In the genomic region with DNA sequence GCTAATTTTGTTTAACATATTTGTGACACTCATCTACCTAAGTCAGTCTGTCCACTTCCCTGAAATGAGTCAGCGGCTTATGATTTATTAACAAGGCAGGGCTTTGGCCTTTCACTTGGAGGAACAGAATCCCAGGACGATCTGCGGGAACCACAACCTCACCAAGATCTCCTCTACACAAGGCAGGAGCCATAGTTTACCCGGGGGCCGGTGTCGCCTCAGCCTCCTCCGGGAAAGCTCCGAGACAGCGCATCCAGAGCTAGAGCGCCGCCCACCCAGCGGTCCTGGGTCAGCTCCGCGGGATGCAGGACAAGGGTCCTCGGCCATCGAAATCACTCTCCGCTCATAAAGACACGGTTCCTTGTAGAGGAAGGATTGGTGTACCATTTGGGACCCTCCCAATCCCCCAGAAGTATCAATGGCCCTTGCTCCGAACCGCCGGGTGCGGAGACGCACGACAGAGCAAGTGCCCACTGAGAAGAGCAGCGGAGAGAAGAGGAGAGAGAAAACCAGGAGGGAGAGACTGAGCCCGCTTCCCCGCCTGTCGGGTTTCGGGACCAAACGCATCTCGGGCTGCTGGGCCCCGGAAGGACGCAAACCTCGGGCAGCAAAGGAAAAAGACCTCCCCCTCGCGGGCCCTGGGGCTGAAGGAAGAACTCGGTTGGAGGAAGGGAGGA, we compare ENCODE assay signal across 1 cellular context.
TF ChIP-seq lines count a peak whose summit lies in the region.

No MANE protein-coding gene starts in this region.

TF ChIP-seq in HEK293, 187 proteins besides CTCF, POLR2A, EP300 and RAD21 (continued from another document):
- TF ChIP-seq, protein P1, sequence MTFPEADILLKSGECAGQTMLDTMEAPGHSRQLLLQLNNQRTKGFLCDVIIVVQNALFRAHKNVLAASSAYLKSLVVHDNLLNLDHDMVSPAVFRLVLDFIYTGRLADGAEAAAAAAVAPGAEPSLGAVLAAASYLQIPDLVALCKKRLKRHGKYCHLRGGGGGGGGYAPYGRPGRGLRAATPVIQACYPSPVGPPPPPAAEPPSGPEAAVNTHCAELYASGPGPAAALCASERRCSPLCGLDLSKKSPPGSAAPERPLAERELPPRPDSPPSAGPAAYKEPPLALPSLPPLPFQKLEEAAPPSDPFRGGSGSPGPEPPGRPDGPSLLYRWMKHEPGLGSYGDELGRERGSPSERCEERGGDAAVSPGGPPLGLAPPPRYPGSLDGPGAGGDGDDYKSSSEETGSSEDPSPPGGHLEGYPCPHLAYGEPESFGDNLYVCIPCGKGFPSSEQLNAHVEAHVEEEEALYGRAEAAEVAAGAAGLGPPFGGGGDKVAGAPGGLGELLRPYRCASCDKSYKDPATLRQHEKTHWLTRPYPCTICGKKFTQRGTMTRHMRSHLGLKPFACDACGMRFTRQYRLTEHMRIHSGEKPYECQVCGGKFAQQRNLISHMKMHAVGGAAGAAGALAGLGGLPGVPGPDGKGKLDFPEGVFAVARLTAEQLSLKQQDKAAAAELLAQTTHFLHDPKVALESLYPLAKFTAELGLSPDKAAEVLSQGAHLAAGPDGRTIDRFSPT (tag by site-specific recombination; IDR thresholded peaks at IDR 0.05), result no peak
- TF ChIP-seq WT1 (tag by site-specific recombination; IDR thresholded peaks at IDR 0.05) (no peak), ZNF530 (tag by site-specific recombination; IDR thresholded peaks at IDR 0.05; ENCODE audit: low read depth) (no peak), ZFP37 (tag by site-specific recombination; IDR thresholded peaks at IDR 0.05) (0 out of 2 replicates have a peak, but pooled peaks have one; percentile 32), ZNF707 (tag by site-specific recombination; IDR thresholded peaks at IDR 0.05) (no peak), ZIC2 (tag by site-specific recombination; IDR thresholded peaks at IDR 0.05) (no peak), ZNF169 (tag by site-specific recombination; IDR thresholded peaks at IDR 0.05) (no peak), MZF1 (tag by site-specific recombination; IDR thresholded peaks at IDR 0.05; ENCODE audit: borderline replicate concordance) (no peak), ZNF792 (tag by site-specific recombination; IDR thresholded peaks at IDR 0.05) (no peak), ZNF248 (tag by site-specific recombination; IDR thresholded peaks at IDR 0.05) (no peak), ZSCAN23 (tag by site-specific recombination; IDR thresholded peaks at IDR 0.05) (no peak), SCRT2 (tag by site-specific recombination; IDR thresholded peaks at IDR 0.05) (no peak), ZNF324 (tag by site-specific recombination; IDR thresholded peaks at IDR 0.05) (no peak), MYNN (tag by site-specific recombination; IDR thresholded peaks at IDR 0.05; ENCODE audit: borderline replicate concordance) (no peak), ZNF335 (tag by site-specific recombination; conservative IDR thresholded peaks at IDR 0.05) (peak; percentile 69), PRDM1 (tag by site-specific recombination; IDR thresholded peaks at IDR 0.05) (peak; percentile 25; the same call in 1 of the 2 replicates), ZNF433 (tag by site-specific recombination; IDR thresholded peaks at IDR 0.05; ENCODE audit: low read depth) (no peak), ZNF16 (tag by site-specific recombination; IDR thresholded peaks at IDR 0.05; ENCODE audit: low read depth) (no peak), ZFHX2 (tag by site-specific recombination; conservative IDR thresholded peaks at IDR 0.05) (0 out of 2 replicates have a peak, but pooled peaks have one; percentile 19), ZNF394 (tag by site-specific recombination; IDR thresholded peaks at IDR 0.05; ENCODE audit: borderline replicate concordance) (peak; percentile 34; the same call in 1 of the 2 replicates)
- TF ChIP-seq, protein P2, sequence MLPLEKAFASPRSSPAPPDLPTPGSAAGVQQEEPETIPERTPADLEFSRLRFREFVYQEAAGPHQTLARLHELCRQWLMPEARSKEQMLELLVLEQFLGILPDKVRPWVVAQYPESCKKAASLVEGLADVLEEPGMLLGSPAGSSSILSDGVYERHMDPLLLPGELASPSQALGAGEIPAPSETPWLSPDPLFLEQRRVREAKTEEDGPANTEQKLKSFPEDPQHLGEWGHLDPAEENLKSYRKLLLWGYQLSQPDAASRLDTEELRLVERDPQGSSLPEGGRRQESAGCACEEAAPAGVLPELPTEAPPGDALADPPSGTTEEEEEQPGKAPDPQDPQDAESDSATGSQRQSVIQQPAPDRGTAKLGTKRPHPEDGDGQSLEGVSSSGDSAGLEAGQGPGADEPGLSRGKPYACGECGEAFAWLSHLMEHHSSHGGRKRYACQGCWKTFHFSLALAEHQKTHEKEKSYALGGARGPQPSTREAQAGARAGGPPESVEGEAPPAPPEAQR (tag by site-specific recombination; IDR thresholded peaks at IDR 0.05), result no peak
- TF ChIP-seq, protein P3, sequence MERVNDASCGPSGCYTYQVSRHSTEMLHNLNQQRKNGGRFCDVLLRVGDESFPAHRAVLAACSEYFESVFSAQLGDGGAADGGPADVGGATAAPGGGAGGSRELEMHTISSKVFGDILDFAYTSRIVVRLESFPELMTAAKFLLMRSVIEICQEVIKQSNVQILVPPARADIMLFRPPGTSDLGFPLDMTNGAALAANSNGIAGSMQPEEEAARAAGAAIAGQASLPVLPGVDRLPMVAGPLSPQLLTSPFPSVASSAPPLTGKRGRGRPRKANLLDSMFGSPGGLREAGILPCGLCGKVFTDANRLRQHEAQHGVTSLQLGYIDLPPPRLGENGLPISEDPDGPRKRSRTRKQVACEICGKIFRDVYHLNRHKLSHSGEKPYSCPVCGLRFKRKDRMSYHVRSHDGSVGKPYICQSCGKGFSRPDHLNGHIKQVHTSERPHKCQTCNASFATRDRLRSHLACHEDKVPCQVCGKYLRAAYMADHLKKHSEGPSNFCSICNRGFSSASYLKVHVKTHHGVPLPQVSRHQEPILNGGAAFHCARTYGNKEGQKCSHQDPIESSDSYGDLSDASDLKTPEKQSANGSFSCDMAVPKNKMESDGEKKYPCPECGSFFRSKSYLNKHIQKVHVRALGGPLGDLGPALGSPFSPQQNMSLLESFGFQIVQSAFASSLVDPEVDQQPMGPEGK (tag by site-specific recombination; IDR thresholded peaks at IDR 0.05), result no peak
- TF ChIP-seq, protein P4, sequence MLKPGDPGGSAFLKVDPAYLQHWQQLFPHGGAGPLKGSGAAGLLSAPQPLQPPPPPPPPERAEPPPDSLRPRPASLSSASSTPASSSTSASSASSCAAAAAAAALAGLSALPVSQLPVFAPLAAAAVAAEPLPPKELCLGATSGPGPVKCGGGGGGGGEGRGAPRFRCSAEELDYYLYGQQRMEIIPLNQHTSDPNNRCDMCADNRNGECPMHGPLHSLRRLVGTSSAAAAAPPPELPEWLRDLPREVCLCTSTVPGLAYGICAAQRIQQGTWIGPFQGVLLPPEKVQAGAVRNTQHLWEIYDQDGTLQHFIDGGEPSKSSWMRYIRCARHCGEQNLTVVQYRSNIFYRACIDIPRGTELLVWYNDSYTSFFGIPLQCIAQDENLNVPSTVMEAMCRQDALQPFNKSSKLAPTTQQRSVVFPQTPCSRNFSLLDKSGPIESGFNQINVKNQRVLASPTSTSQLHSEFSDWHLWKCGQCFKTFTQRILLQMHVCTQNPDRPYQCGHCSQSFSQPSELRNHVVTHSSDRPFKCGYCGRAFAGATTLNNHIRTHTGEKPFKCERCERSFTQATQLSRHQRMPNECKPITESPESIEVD (tag by site-specific recombination; IDR thresholded peaks at IDR 0.05), result no peak
- TF ChIP-seq, protein P5, sequence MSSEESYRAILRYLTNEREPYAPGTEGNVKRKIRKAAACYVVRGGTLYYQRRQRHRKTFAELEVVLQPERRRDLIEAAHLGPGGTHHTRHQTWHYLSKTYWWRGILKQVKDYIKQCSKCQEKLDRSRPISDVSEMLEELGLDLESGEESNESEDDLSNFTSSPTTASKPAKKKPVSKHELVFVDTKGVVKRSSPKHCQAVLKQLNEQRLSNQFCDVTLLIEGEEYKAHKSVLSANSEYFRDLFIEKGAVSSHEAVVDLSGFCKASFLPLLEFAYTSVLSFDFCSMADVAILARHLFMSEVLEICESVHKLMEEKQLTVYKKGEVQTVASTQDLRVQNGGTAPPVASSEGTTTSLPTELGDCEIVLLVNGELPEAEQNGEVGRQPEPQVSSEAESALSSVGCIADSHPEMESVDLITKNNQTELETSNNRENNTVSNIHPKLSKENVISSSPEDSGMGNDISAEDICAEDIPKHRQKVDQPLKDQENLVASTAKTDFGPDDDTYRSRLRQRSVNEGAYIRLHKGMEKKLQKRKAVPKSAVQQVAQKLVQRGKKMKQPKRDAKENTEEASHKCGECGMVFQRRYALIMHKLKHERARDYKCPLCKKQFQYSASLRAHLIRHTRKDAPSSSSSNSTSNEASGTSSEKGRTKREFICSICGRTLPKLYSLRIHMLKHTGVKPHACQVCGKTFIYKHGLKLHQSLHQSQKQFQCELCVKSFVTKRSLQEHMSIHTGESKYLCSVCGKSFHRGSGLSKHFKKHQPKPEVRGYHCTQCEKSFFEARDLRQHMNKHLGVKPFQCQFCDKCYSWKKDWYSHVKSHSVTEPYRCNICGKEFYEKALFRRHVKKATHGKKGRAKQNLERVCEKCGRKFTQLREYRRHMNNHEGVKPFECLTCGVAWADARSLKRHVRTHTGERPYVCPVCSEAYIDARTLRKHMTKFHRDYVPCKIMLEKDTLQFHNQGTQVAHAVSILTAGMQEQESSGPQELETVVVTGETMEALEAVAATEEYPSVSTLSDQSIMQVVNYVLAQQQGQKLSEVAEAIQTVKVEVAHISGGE (tag by site-specific recombination; conservative IDR thresholded peaks at IDR 0.05; ENCODE audit: low read depth), result 0 out of 2 replicates have a peak, but pooled peaks have one; percentile 16
- TF ChIP-seq, protein P6, sequence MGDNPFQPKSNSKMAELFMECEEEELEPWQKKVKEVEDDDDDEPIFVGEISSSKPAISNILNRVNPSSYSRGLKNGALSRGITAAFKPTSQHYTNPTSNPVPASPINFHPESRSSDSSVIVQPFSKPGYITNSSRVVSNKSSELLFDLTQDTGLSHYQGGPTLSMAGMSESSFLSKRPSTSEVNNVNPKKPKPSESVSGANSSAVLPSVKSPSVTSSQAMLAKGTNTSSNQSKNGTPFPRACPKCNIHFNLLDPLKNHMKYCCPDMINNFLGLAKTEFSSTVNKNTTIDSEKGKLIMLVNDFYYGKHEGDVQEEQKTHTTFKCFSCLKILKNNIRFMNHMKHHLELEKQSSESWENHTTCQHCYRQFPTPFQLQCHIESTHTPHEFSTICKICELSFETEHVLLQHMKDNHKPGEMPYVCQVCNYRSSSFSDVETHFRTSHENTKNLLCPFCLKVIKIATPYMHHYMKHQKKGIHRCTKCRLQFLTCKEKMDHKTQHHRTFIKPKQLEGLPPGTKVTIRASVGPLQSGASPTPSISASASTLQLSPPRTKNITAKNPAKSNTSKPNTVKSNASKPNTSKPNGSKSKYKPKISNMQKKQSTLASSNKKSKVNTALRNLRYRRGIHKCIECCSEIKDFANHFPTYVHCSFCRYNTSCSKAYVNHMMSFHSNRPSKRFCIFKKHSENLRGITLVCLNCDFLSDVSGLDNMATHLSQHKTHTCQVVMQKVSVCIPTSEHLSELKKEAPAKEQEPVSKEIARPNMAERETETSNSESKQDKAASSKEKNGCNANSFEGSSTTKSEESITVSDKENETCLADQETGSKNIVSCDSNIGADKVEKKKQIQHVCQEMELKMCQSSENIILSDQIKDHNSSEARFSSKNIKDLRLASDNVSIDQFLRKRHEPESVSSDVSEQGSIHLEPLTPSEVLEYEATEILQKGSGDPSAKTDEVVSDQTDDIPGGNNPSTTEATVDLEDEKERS (tag by site-specific recombination; IDR thresholded peaks at IDR 0.05), result no peak
- TF ChIP-seq, protein P7, sequence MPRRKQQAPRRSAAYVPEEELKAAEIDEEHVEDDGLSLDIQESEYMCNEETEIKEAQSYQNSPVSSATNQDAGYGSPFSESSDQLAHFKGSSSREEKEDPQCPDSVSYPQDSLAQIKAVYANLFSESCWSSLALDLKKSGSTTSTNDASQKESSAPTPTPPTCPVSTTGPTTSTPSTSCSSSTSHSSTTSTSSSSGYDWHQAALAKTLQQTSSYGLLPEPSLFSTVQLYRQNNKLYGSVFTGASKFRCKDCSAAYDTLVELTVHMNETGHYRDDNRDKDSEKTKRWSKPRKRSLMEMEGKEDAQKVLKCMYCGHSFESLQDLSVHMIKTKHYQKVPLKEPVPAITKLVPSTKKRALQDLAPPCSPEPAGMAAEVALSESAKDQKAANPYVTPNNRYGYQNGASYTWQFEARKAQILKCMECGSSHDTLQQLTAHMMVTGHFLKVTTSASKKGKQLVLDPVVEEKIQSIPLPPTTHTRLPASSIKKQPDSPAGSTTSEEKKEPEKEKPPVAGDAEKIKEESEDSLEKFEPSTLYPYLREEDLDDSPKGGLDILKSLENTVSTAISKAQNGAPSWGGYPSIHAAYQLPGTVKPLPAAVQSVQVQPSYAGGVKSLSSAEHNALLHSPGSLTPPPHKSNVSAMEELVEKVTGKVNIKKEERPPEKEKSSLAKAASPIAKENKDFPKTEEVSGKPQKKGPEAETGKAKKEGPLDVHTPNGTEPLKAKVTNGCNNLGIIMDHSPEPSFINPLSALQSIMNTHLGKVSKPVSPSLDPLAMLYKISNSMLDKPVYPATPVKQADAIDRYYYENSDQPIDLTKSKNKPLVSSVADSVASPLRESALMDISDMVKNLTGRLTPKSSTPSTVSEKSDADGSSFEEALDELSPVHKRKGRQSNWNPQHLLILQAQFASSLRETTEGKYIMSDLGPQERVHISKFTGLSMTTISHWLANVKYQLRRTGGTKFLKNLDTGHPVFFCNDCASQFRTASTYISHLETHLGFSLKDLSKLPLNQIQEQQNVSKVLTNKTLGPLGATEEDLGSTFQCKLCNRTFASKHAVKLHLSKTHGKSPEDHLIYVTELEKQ (tag by site-specific recombination; IDR thresholded peaks at IDR 0.05; ENCODE audit: borderline replicate concordance), result no peak
